ENCODE assay signal across 13 cellular contexts in genomic region chr22:22754268-22754657, GRCh38.
DNase-seq lines count a peak whose midpoint lies in the region; ATAC-seq, FAIRE-seq and TF ChIP-seq lines count a peak whose summit lies in the region.
"Had no signal": no experiment of that assay in that cellular context is flagged by ENCODE, and none has a peak within 500 bp of the region (broad histone marks: within the 10 kb centered on the region; RNA-seq: fewer than 3 reads in every experiment).

No MANE protein-coding gene starts in this region.

- H3K4me3 Mint-ChIP-seq in CD8-positive, alpha-beta T cell, result no peak overlapping the region
- H3K4me3 Mint-ChIP-seq in memory B cell, result no peak overlapping the region
- H3K4me3 Mint-ChIP-seq: GM23338 had no signal

- H3K27ac Mint-ChIP-seq in CD8-positive, alpha-beta T cell, result peak overlapping the region; percentile 94
- peak overlapping the region; percentile 31 for H3K27ac Mint-ChIP-seq in memory B cell
- H3K27ac Mint-ChIP-seq: GM23338 had no signal

- peaks cover 30% of the 10 kb centered on the region for H4K20me1 ChIP-seq in K562 (replicated peaks; ENCODE audit: control insufficient read depth, insufficient read depth, low read length)
- no peaks in the 10 kb centered on the region for H4K20me1 ChIP-seq in GM23248 (ENCODE audit: insufficient read depth)

- peaks cover 72% of the 10 kb centered on the region for H3K4me1 Mint-ChIP-seq in CD8-positive, alpha-beta T cell (ENCODE audit: low read depth)
- H3K4me1 Mint-ChIP-seq in memory B cell, result peaks cover 18% of the 10 kb centered on the region

- TF ChIP-seq CTCF in A549 (IDR thresholded peaks at IDR 0.05) (no peak), K562 (IDR thresholded peaks at IDR 0.05 in 2 of 3, conservative IDR thresholded peaks at IDR 0.05 in 1 of 3; ENCODE audit: insufficient read depth in 2 of 3, low read depth in 1 of 3, low read length in 3 of 3) (no peak)
- no peak for TF ChIP-seq CTCF in CD8-positive, alpha-beta T cell (IDR thresholded peaks at IDR 0.05)

- H3K79me2 ChIP-seq in K562 (ENCODE audit: control insufficient read depth, insufficient read depth, low read length), result no peaks in the 10 kb centered on the region
- no peaks in the 10 kb centered on the region for H3K79me2 ChIP-seq in GM23248 (ENCODE audit: insufficient read depth)

- FAIRE-seq in A549 (lab: Jason Lieb, UNC) (no peak), K562 (lab: Jason Lieb, UNC) (no peak)
- FAIRE-seq: G401.6, GM12878 had no signal

- H3K9me1 ChIP-seq in K562 (ENCODE audit: control insufficient read depth, insufficient read depth, low read length), result no peaks in the 10 kb centered on the region

- 62% methylated on average over 3 of the region's 3 CpGs for WGBS in A549 (ENCODE audit: missing lambda C conversion rate)
- 2% methylated on average over 3 of the region's 3 CpGs for WGBS in K562 (ENCODE audit: insufficient coverage, low coverage, missing lambda C conversion rate)
- 69 to 75% methylated on average over 3 of the region's 3 CpGs for WGBS in GM23248 (ENCODE audit: low coverage in 1 of 2, low lambda C conversion rate in 2 of 2, missing lambda C conversion rate in 2 of 2), 2 experiments

- H3K4me1 ChIP-seq in A549 (peaks cover 5% of the 10 kb centered on the region; the same call in 1 of the 3 replicates), K562 (replicated peaks in 1 of 2; ENCODE audit: control insufficient read depth in 2 of 2, insufficient read depth in 2 of 2, low read length in 2 of 2) (no peaks in the 10 kb centered on the region), GM23248 (ENCODE audit: insufficient read depth) (no peaks in the 10 kb centered on the region; the same call in 1 of the 2 replicates)
- peaks cover 44% of the 10 kb centered on the region for H3K4me1 ChIP-seq in CD8-positive, alpha-beta T cell (ENCODE audit: insufficient read depth, low read length)
- H3K4me1 ChIP-seq: SJSA1 had no signal

- in situ Hi-C loops in K562 (cut with MboI) (no loop called here), GM23248 (cut with MboI) (no loop called here)

- ATAC-seq in A549, result no peak
- ATAC-seq in CD8-positive, alpha-beta T cell, result no peak
- ATAC-seq in K562, result no peak
- ATAC-seq in memory B cell (ENCODE audit: low read depth), result no peak
- no peak for ATAC-seq in GM21723 (IDR thresholded peaks at IDR 0.05; ENCODE audit: unreplicated experiment)
- no peak for ATAC-seq in GM21619 (IDR thresholded peaks at IDR 0.05; ENCODE audit: unreplicated experiment)
- no peak for ATAC-seq in HG03457 (IDR thresholded peaks at IDR 0.05; ENCODE audit: unreplicated experiment)

- H3K36me3 Mint-ChIP-seq in CD8-positive, alpha-beta T cell, result no peaks in the 10 kb centered on the region
- no peaks in the 10 kb centered on the region for H3K36me3 Mint-ChIP-seq in memory B cell

- no peaks in the 10 kb centered on the region for H3K36me3 ChIP-seq in CD8-positive, alpha-beta T cell (ENCODE audit: insufficient read depth, low read length)
- H3K36me3 ChIP-seq in K562 (ENCODE audit: control insufficient read depth, insufficient read depth, low read length) (no peaks in the 10 kb centered on the region), GM23248 (ENCODE audit: low read depth) (no peaks in the 10 kb centered on the region)
- H3K36me3 ChIP-seq: MG63, SJSA1 had no signal

- H3K27ac ChIP-seq in A549, result no peak overlapping the region
- H3K27ac ChIP-seq in CD8-positive, alpha-beta T cell (ENCODE audit: low read depth, low read length), result no peak overlapping the region
- no peak overlapping the region for H3K27ac ChIP-seq in K562 (ENCODE audit: extremely low read depth, low read depth, low read length)
- no peak overlapping the region for H3K27ac ChIP-seq in GM23248
- H3K27ac ChIP-seq: SJSA1 had no signal

- no peaks in the 10 kb centered on the region for H3K27me3 Mint-ChIP-seq in CD8-positive, alpha-beta T cell (ENCODE audit: low read depth)
- H3K27me3 Mint-ChIP-seq in memory B cell, result no peaks in the 10 kb centered on the region

- intact Hi-C loops in CD8-positive, alpha-beta T cell (cut with DNase I, micrococcal nuclease), result loop anchor here in 1 of 2 experiments (5.0 kb wide), 1 partner anchor 33 kb away; no protein-coding TSS in a partner anchor
- intact Hi-C loops in K562 (cut with micrococcal nuclease), result no loop called here

- CTCF ChIA-PET in A549 (lab: Yijun Ruan, JAX) (interaction anchor here (0.7 to 3.9 kb wide), 23 partner anchors 9 to 290 kb away, joined by 3 to 31 read pairs (median 8); no protein-coding TSS in a partner anchor), K562 (lab: Yijun Ruan, JAX; ENCODE audit: low intra/inter-chr PET ratio) (interaction anchor here (0.7 to 3.5 kb wide), 11 partner anchors 9 to 203 kb away, joined by 3 to 54 read pairs (median 4); no protein-coding TSS in a partner anchor)
- CTCF ChIA-PET in CD8-positive, alpha-beta T cell (lab: Charles Lee), result interaction anchor here (1.2 to 13.3 kb wide), 30 partner anchors 9 to 203 kb away, joined by 3 to 279 read pairs (median 13); partner anchors contain the start of gene IGLL5

- H3K4me3 ChIP-seq in A549 (no peak overlapping the region), K562 (no peak overlapping the region), GM23248 (no peak overlapping the region)
- no peak overlapping the region for H3K4me3 ChIP-seq in CD8-positive, alpha-beta T cell (ENCODE audit: low read depth, low read length)
- H3K4me3 ChIP-seq: GM12878, GM23338, MG63, SJSA1 had no signal

- no peak for TF ChIP-seq EP300 in A549 (IDR thresholded peaks at IDR 0.05)
- TF ChIP-seq EP300 in K562 (IDR thresholded peaks at IDR 0.05; ENCODE audit: low read length), result no peak

- H3F3A ChIP-seq in GM23248 (ENCODE audit: insufficient read depth), result no peaks in the 10 kb centered on the region

- H3K9me3 Mint-ChIP-seq in CD8-positive, alpha-beta T cell, result no peaks in the 10 kb centered on the region
- H3K9me3 Mint-ChIP-seq in memory B cell, result no peaks in the 10 kb centered on the region
- H3K9me3 Mint-ChIP-seq: GM23338 had no signal

- H3K9me3 ChIP-seq in A549 (no peaks in the 10 kb centered on the region), K562 (replicated peaks; ENCODE audit: control insufficient read depth, insufficient read depth, low read depth, low read length) (no peaks in the 10 kb centered on the region), GM23248 (ENCODE audit: low read depth) (no peaks in the 10 kb centered on the region)
- H3K9me3 ChIP-seq in CD8-positive, alpha-beta T cell (ENCODE audit: low read length), result no peaks in the 10 kb centered on the region
- H3K9me3 ChIP-seq: MG63, SJSA1 had no signal

- DNase-seq in A549 (ENCODE audit: low read depth in 1 of 2, low spot score in 1 of 2) (no peak), K562 (ENCODE audit: extremely low read depth in 1 of 4, low spot score in 3 of 4) (no peak), memory B cell (ENCODE audit: low spot score in 2 of 2) (no peak), GM23248 (no peak)
- no peak for DNase-seq in CD8-positive, alpha-beta T cell

- H3K4me2 ChIP-seq in A549, result peak overlapping the region; percentile 35; the same call in 1 of the 3 replicates
- no peak overlapping the region for H3K4me2 ChIP-seq in K562 (ENCODE audit: insufficient read depth, low read length)
- no peak overlapping the region for H3K4me2 ChIP-seq in GM23248 (ENCODE audit: unreplicated experiment)
- H3K4me2 ChIP-seq: GM23338 had no signal

- H2AFZ ChIP-seq in K562 (ENCODE audit: low read depth, low read length), result no peak overlapping the region
- H2AFZ ChIP-seq in GM23248, result no peak overlapping the region
- H2AFZ ChIP-seq: GM23338 had no signal

- H3K9ac ChIP-seq in K562 (ENCODE audit: insufficient read depth in 1 of 2, low read depth in 2 of 2, low read length in 2 of 2), result no peak overlapping the region
- no peak overlapping the region for H3K9ac ChIP-seq in GM23248

- TF ChIP-seq RAD21 in A549 (conservative IDR thresholded peaks at IDR 0.05 in 1 of 2, IDR thresholded peaks at IDR 0.05 in 1 of 2) (no peak), K562 (CRISPR knock-in tag; conservative IDR thresholded peaks at IDR 0.05 in 1 of 2, IDR thresholded peaks at IDR 0.05 in 1 of 2) (no peak)

- POLR2A ChIA-PET in A549 (lab: Yijun Ruan, JAX) (no interaction called here), K562 (lab: Yijun Ruan, JAX) (interaction anchor here (1.3 to 5.2 kb wide), 10 partner anchors 9 to 74 kb away, joined by 4 to 41 read pairs (median 10); no protein-coding TSS in a partner anchor)
- POLR2A ChIA-PET in CD8-positive, alpha-beta T cell (lab: Charles Lee), result interaction anchor here (1.1 to 3.5 kb wide), 12 partner anchors 9 to 130 kb away, joined by 3 to 27 read pairs (median 8); no protein-coding TSS in a partner anchor

- no peaks in the 10 kb centered on the region for H3K27me3 ChIP-seq in CD8-positive, alpha-beta T cell (ENCODE audit: insufficient read depth, low read length)
- H3K27me3 ChIP-seq in K562 (ENCODE audit: control insufficient read depth in 2 of 2, insufficient read depth in 2 of 2, low read length in 2 of 2) (peaks cover 2 to 20% of the 10 kb centered on the region in 2 experiments; a peak in 3 of 5 replicates), GM23248 (replicated peaks; ENCODE audit: insufficient read depth) (no peaks in the 10 kb centered on the region)
- H3K27me3 ChIP-seq: MG63, SJSA1 had no signal

- no TSS peak for BruUV-seq in K562 (replicated peaks; lab: Mats Ljungman, UMichigan)

- H3K9me2 ChIP-seq in GM23248 (ENCODE audit: insufficient read depth), result no peaks in the 10 kb centered on the region

- TF ChIP-seq POLR2A in A549 (IDR thresholded peaks at IDR 0.05; ENCODE audit: low read length) (no peak), K562 (conservative IDR thresholded peaks at IDR 0.05) (no peak)

TF ChIP-seq in A549, 52 proteins besides CTCF, POLR2A, EP300 and RAD21 (continues in another document):
- no peak for TF ChIP-seq ZSCAN20 (CRISPR knock-in tag; IDR thresholded peaks at IDR 0.05)
- TF ChIP-seq, protein P1, sequence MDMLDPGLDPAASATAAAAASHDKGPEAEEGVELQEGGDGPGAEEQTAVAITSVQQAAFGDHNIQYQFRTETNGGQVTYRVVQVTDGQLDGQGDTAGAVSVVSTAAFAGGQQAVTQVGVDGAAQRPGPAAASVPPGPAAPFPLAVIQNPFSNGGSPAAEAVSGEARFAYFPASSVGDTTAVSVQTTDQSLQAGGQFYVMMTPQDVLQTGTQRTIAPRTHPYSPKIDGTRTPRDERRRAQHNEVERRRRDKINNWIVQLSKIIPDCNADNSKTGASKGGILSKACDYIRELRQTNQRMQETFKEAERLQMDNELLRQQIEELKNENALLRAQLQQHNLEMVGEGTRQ (IDR thresholded peaks at IDR 0.05), result no peak

TF ChIP-seq in K562, 482 proteins besides CTCF, POLR2A, EP300 and RAD21 (continues in another document):
- TF ChIP-seq RAD51 (IDR thresholded peaks at IDR 0.05; ENCODE audit: borderline replicate concordance, low read depth) (no peak), PYGO2 (tag; IDR thresholded peaks at IDR 0.05) (no peak), RBM34 (IDR thresholded peaks at IDR 0.05; ENCODE audit: borderline replicate concordance, insufficient read depth, low read length) (no peak)
